ENCODE assay signal across 8 cellular contexts in the genomic region with DNA sequence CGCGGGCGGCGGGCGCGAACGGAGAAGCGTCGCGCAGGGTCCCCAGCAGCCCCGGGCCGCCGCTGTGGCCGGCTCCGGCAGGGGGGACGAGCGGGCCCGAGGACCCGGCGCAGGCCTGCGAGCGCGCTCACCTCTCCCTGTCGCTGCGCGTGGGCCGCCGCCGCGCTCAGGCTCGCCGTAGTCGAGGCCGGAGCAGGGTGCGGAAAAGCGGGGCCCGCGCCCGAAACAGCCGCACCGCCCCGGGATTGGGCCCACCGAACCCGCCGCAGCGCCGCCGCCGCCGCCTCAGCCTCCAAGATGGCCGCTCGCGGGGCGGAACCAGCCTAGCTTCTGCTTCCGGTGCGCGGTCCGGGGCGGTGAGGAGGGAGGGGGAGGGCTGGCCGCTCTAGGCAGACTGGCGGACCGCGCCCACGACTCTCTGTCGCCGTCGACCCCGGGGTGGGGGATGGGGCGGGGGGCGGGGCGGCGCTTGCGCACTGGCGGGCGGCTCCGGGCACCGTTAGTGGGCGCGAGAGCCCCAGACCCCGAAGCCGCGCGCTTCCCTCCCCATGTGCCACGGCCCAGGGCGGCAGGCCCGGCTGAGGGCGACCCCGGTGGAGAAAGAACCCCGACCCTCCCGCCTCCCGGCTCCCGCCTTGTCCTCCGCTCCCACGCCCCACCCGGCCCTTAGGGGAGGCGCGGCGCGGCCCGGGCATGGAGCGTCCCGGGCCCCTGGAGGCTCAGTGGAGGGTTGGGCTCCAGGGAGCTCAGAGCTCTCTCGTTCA. TPM values are rescaled to one million over a fixed set of nuclear protein-coding genes. Genes with fewer than 3 reads are reported as not detected.
DNase-seq lines count a peak whose midpoint lies in the region; ATAC-seq and TF ChIP-seq lines count a peak whose summit lies in the region.

A gene (minus strand): TSS at position 320 of the 764 bp plus-strand sequence. CDS start 5,862 bp downstream, outside the sequence.

- H3K4me3 ChIP-seq in fibroblast of lung (replicated peaks in 1 of 4; ENCODE audit: control extremely low read depth in 1 of 4, insufficient read depth in 1 of 4, low read depth in 3 of 4, low read length in 4 of 4): peak within 1 kb of the TSS; percentile 82 to 96 (median 86)

- peak within 1 kb of the TSS; percentile 97 for H3K9ac ChIP-seq in fibroblast of lung (ENCODE audit: insufficient read depth, low read length)

- H3K9me3 Mint-ChIP-seq in naive thymus-derived CD8-positive, alpha-beta T cell: no peaks in the 10 kb centered on the region
- no peaks in the 10 kb centered on the region for H3K9me3 Mint-ChIP-seq in stimulated activated naive B cell treated with anti-CD40 and anti-IgM and Interleukin-4, amounts not matched to agents 10 μg/mL and 1 μg/mL and 100 μg/mL, for 72 hours

- H3K79me2 ChIP-seq in fibroblast of lung (ENCODE audit: control insufficient read depth, insufficient read depth, low read length): peaks cover 48% of the 10 kb centered on the region

- POLR2A ChIA-PET in naive thymus-derived CD8-positive, alpha-beta T cell (lab: Charles Lee): interaction anchor here (0.6 to 2.1 kb wide), 13 partner anchors 8 to 231 kb away, joined by 3 to 8 read pairs (median 4); a partner anchor contains a TSS

- peaks cover 0 to 21% (median 1%) of the 10 kb centered on the region in 3 donors for H3K36me3 Mint-ChIP-seq in naive thymus-derived CD8-positive, alpha-beta T cell
- H3K36me3 Mint-ChIP-seq in stimulated activated naive B cell treated with anti-CD40 and anti-IgM and Interleukin-4, amounts not matched to agents 10 μg/mL and 1 μg/mL and 100 μg/mL, for 72 hours: peaks cover 22 to 28% of the 10 kb centered on the region in 2 donors

- peak within 1 kb of the TSS; percentile 89 for H3K4me2 ChIP-seq in fibroblast of lung (ENCODE audit: extremely low read depth, insufficient read depth, low read length)

- H4K20me1 ChIP-seq in fibroblast of lung (ENCODE audit: control insufficient read depth, extremely low read depth, insufficient read depth, low read length): no peaks in the 10 kb centered on the region

- H3K27ac ChIP-seq in fibroblast of lung (ENCODE audit: insufficient read depth, low read length): peak within 1 kb of the TSS; percentile 95

- H3K4me3 Mint-ChIP-seq in naive thymus-derived CD8-positive, alpha-beta T cell: peak within 1 kb of the TSS; percentile 80 to 93 (median 87)
- H3K4me3 Mint-ChIP-seq in stimulated activated naive B cell treated with anti-CD40 and anti-IgM and Interleukin-4, amounts not matched to agents 10 μg/mL and 1 μg/mL and 100 μg/mL, for 72 hours: peak within 1 kb of the TSS; percentile 87 to 89

- DNase-seq in D341Med (ENCODE audit: low spot score) (peak; percentile 99), KG1 (lab: John Stamatoyannopoulos, UW) (peak; percentile 34), RPMI8226 (peak; percentile 96), fibroblast of lung (ENCODE audit: low read depth in 2 of 2) (peak; percentile 91 to 94)
- peak; percentile 89 to 92 for DNase-seq in activated T-helper 1 cell treated with anti-CD3 and anti-CD28 coated beads, Interleukin-2, amount 50 U/mL, for 16 hours (ENCODE audit: low read depth in 1 of 2, low spot score in 1 of 2)
- DNase-seq in naive thymus-derived CD8-positive, alpha-beta T cell: peak; percentile 86 to 97 (median 92)
- peak; percentile 83 for DNase-seq in stimulated activated naive B cell treated with anti-CD40 and anti-IgM and Interleukin-4, amounts not matched to agents 10 μg/mL and 1 μg/mL and 100 μg/mL, for 72 hours

- peaks cover 3% of the 10 kb centered on the region for H3K36me3 ChIP-seq in fibroblast of lung (ENCODE audit: control insufficient read depth, insufficient read depth, low read length)

- peak within 1 kb of the TSS; percentile 75 for H2AFZ ChIP-seq in fibroblast of lung (ENCODE audit: low read length)

- no peak for TF ChIP-seq CTCF in fibroblast of lung (conservative IDR thresholded peaks at IDR 0.05 in 1 of 2, IDR thresholded peaks at IDR 0.05 in 1 of 2; ENCODE audit: low read depth in 1 of 2, low read length in 2 of 2)

- no peaks in the 10 kb centered on the region for H3K9me3 ChIP-seq in fibroblast of lung (ENCODE audit: control insufficient read depth, insufficient read depth, low read depth, low read length)

- H3K27ac Mint-ChIP-seq in naive thymus-derived CD8-positive, alpha-beta T cell: peak within 1 kb of the TSS; percentile 75 to 96 (median 91)
- H3K27ac Mint-ChIP-seq in stimulated activated naive B cell treated with anti-CD40 and anti-IgM and Interleukin-4, amounts not matched to agents 10 μg/mL and 1 μg/mL and 100 μg/mL, for 72 hours: peak within 1 kb of the TSS; percentile 94

- no peaks in the 10 kb centered on the region for H3K27me3 Mint-ChIP-seq in naive thymus-derived CD8-positive, alpha-beta T cell
- no peaks in the 10 kb centered on the region for H3K27me3 Mint-ChIP-seq in stimulated activated naive B cell treated with anti-CD40 and anti-IgM and Interleukin-4, amounts not matched to agents 10 μg/mL and 1 μg/mL and 100 μg/mL, for 72 hours

- ATAC-seq in GM21529 (IDR thresholded peaks at IDR 0.05; ENCODE audit: unreplicated experiment): peak; percentile 75
- ATAC-seq in naive thymus-derived CD8-positive, alpha-beta T cell: peak; percentile 93 to 97
- peak; percentile 96 to 98 for ATAC-seq in stimulated activated naive B cell treated with anti-CD40 and anti-IgM and Interleukin-4, amounts not matched to agents 10 μg/mL and 1 μg/mL and 100 μg/mL, for 72 hours (replicated peaks)

- H3K4me1 ChIP-seq in fibroblast of lung (ENCODE audit: control insufficient read depth, extremely low read depth, insufficient read depth, low read length): peaks cover 20% of the 10 kb centered on the region

- H3K4me1 Mint-ChIP-seq in naive thymus-derived CD8-positive, alpha-beta T cell: peaks cover 25 to 42% (median 36%) of the 10 kb centered on the region in 4 donors
- peaks cover 28 to 40% of the 10 kb centered on the region in 2 donors for H3K4me1 Mint-ChIP-seq in stimulated activated naive B cell treated with anti-CD40 and anti-IgM and Interleukin-4, amounts not matched to agents 10 μg/mL and 1 μg/mL and 100 μg/mL, for 72 hours

- no peaks in the 10 kb centered on the region for H3K27me3 ChIP-seq in fibroblast of lung (ENCODE audit: control insufficient read depth, insufficient read depth, low read length)

RNA-seq across cellular contexts. Expression of the gene that starts here (rescaled TPM):
- total RNA-seq in fibroblast of lung: 39.5 and 47.2 TPM in 2 replicates
- 32.3 and 50.9 TPM in 2 replicates for polyA plus RNA-seq in fibroblast of lung
- polyA plus RNA-seq in fibroblast of lung (2012): 39.9 and 65.8 TPM in 2 replicates
- 13.4 and 17.9 TPM in 2 replicates for polyA minus RNA-seq in fibroblast of lung (ENCODE audit: low replicate concordance)
- 100 to 1,000 TPM; 104 to 105 TPM for total RNA-seq in naive thymus-derived CD8-positive, alpha-beta T cell
- polyA plus RNA-seq in naive thymus-derived CD8-positive, alpha-beta T cell: 10 to 100 TPM; 84.7 to 92.9 (median 85.8) TPM

Comparison
In these comparisons a context has a peak if more than half of its experiments do, and no peak if none do; other contexts are left out.
1. Peak in every context shown above with its lines: DNase-seq, ATAC-seq, H3K4me3 ChIP-seq and H3K27ac ChIP-seq.
2. DNase-seq: peak in every context shown above with its lines; median percentile 99 in D341Med; 96 in RPMI8226; 92 in fibroblast of lung; 92 in naive thymus-derived CD8-positive, alpha-beta T cell; 90 in activated T-helper 1 cell treated with anti-CD3 and anti-CD28 coated beads, Interleukin-2, amount 50 U/mL, for 16 hours; 83 in stimulated activated naive B cell treated with anti-CD40 and anti-IgM and Interleukin-4, amounts not matched to agents 10 μg/mL and 1 μg/mL and 100 μg/mL, for 72 hours; 34 in KG1.